In the genomic region with DNA sequence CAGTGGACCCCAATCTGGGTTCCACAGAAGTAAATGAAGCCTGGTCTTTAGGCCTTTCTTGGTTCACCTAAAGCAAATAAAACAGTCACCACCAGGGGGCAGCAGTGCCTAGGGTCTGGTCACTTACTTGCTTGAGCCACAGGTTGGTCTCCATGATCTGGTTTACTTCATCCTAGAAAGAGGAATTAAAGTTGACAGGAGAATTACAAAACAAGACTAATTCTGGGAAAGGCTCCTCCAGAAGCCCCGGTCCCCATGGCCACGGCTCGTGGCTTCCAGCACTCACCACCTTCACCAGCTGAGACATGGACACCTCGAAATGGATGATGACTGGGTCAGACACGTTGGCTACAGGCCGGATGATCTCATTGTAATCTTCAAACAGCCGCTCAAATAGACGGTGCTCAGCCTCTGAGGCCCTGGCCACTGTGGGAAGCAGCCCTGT, we compare ENCODE assay signal across 8 cellular contexts. TPM values are rescaled to one million over a fixed set of nuclear protein-coding genes. Genes with fewer than 3 reads are reported as not detected.
DNase-seq lines count a peak whose midpoint lies in the region; ATAC-seq and TF ChIP-seq lines count a peak whose summit lies in the region.

No MANE protein-coding gene starts in this region.

- peak overlapping the region; percentile 73 for H3K4me3 ChIP-seq in BE2C (ENCODE audit: low read depth, low read length)
- no peak overlapping the region for H3K4me3 ChIP-seq in lung

- peak; percentile 91 for TF ChIP-seq CTCF in BE2C (IDR thresholded peaks at IDR 0.05; ENCODE audit: low read depth, low read length)
- peak; percentile 77 for TF ChIP-seq CTCF in lung (IDR thresholded peaks at IDR 0.05; ENCODE audit: control extremely low read depth, extremely low read depth)

- H3K4me1 ChIP-seq in BE2C, result peaks cover 23% of the 10 kb centered on the region
- H3K4me1 ChIP-seq in lung (ENCODE audit: control insufficient read depth in 2 of 2, insufficient read depth in 2 of 2, low read length in 2 of 2), result peaks cover 0 to 3% of the 10 kb centered on the region in 2 donors

- DNase-seq in BE2C, result peak; percentile 94
- peak; percentile 95 for DNase-seq in NCI-H82 (lab: John Stamatoyannopoulos, UW)
- DNase-seq in activated CD4-positive, alpha-beta T cell treated with anti-CD3 and anti-CD28 coated beads, Interleukin-2, amount 50 U/mL, for 48 hours, result peak; percentile 90
- peak; percentile 91 for DNase-seq in ecto neural progenitor cell (ENCODE audit: low spot score)
- peak; percentile 88 for DNase-seq in lung (ENCODE audit: low spot score)
- DNase-seq in stimulated activated CD4-positive, alpha-beta T cell treated with anti-CD3 and anti-CD28 coated beads, TNF-alpha, amount 100 ng/mL, for 4 hours (ENCODE audit: low read depth in 3 of 3), result peak; percentile 40 to 70 (median 70)
- no peak for DNase-seq in NCI-H128 (lab: John Stamatoyannopoulos, UW; ENCODE audit: unreplicated experiment)

- no peaks in the 10 kb centered on the region; the same call in 1 of the 2 replicates for H3K9me3 ChIP-seq in BE2C
- no peaks in the 10 kb centered on the region for H3K9me3 ChIP-seq in lung (ENCODE audit: control insufficient read depth in 2 of 2, insufficient read depth in 1 of 2, low read length in 1 of 2)

- WGBS in lung, 2 donors, result 28% methylated on average over 8 of the region's 8 CpGs

- no peaks in the 10 kb centered on the region for H3K27me3 ChIP-seq in BE2C
- H3K27me3 ChIP-seq in lung (ENCODE audit: control insufficient read depth, insufficient read depth), result peaks cover 22% of the 10 kb centered on the region

- ATAC-seq in HG02798 (IDR thresholded peaks at IDR 0.05; ENCODE audit: poor library complexity, unreplicated experiment) (peak; percentile 50), lung (ENCODE audit: insufficient read depth, low FRiP score) (peak; percentile 73)

- no peak overlapping the region for H3K27ac ChIP-seq in lung (ENCODE audit: low read depth in 1 of 2, low read length in 1 of 2)

- H3K36me3 ChIP-seq in BE2C, result peaks cover 68% of the 10 kb centered on the region
- no peaks in the 10 kb centered on the region for H3K36me3 ChIP-seq in lung (ENCODE audit: control insufficient read depth in 2 of 2, insufficient read depth in 2 of 2, low read length in 2 of 2)

RNA-seq across cellular contexts. Expression of a gene that starts 2.3 kb away (rescaled TPM):
- polyA plus RNA-seq in BE2C (2012; ENCODE audit: insufficient read depth, insufficient read length, low read depth), result 254 TPM
- total RNA-seq in lung, result under 1 TPM in 1 of 2 donors, not detected in 1; 0.06 TPM
- polyA plus RNA-seq in lung, result under 1 TPM in 1 of 2 donors, not detected in 1; 0.03 TPM

RNA-seq across cellular contexts. Expression of a gene that starts 22.5 kb away (rescaled TPM):
- polyA plus RNA-seq in BE2C (2012; ENCODE audit: insufficient read depth, insufficient read length, low read depth), result 20.5 TPM
- not detected for total RNA-seq in lung
- polyA plus RNA-seq in lung, result under 1 TPM in 1 of 2 donors, not detected in 1; 0.05 TPM

RNA-seq across cellular contexts. Expression of a gene that starts 53.2 kb away (rescaled TPM):
- 14.3 TPM for polyA plus RNA-seq in BE2C (2012; ENCODE audit: insufficient read depth, insufficient read length, low read depth)
- total RNA-seq in lung, result 1 to 10 TPM in 1 of 2 donors, under 1 TPM in 1; 0.23 to 1.3 TPM
- 1 to 10 TPM in 1 of 2 donors, under 1 TPM in 1; 0.73 to 1.1 TPM for polyA plus RNA-seq in lung
